ENCODE assay signal across 1 cellular context in genomic region chr1:147152772-147153171, GRCh38.
TF ChIP-seq lines count a peak whose summit lies in the region.

No MANE protein-coding gene starts in this region.

TF ChIP-seq in HepG2, 621 proteins besides CTCF, POLR2A, EP300 and RAD21:
- peak; percentile 25; the same call in 1 of the 2 replicates for TF ChIP-seq HNF4A (CRISPR knock-in tag; IDR thresholded peaks at IDR 0.05)
- peak; percentile 61; the same call in 1 of the 2 replicates for TF ChIP-seq ZFP1 (CRISPR knock-in tag; IDR thresholded peaks at IDR 0.05)
- no peak for TF ChIP-seq ZNF460 (CRISPR knock-in tag; IDR thresholded peaks at IDR 0.05; ENCODE audit: borderline replicate concordance)
- TF ChIP-seq RBM22 (optimal IDR thresholded peaks at IDR 0.05; ENCODE audit: low read length): peak; percentile 66
- no peak for TF ChIP-seq ZNF891 (CRISPR knock-in tag; IDR thresholded peaks at IDR 0.05)
